8 cellular contexts compared by ENCODE assay signal in genomic region chr1:29237906-29238600, GRCh38. TPM values are rescaled to one million over a fixed set of nuclear protein-coding genes. Genes with fewer than 3 reads are reported as not detected.
A peak's percentile ranks its signal among the peaks of the same experiment; 100 is the strongest.
DNase-seq lines count a peak whose midpoint lies in the region; ATAC-seq lines count a peak whose summit lies in the region.

No MANE protein-coding gene starts in this region.

- DNase-seq in stimulated activated CD4-positive, alpha-beta T cell treated with anti-CD3 and anti-CD28 coated beads, Interleukin-15, amount 100 ng/mL, for 24 hours, result peak; percentile 19
- no peak for DNase-seq in stimulated activated CD4-positive, alpha-beta T cell treated with anti-CD3 and anti-CD28 coated beads, Interleukin-4, amount 100 ng/mL, for 1 hour
- peak; percentile 31 for DNase-seq in activated naive CD4-positive, alpha-beta T cell treated with anti-CD3 and anti-CD28 coated beads, Interleukin-2, amount 50 U/mL, for 16 hours
- DNase-seq in left ventricle myocardium superior (peak; percentile 77), retina (peak; percentile 86)

- intact Hi-C loops in left ventricle myocardium superior (cut with micrococcal nuclease), result no loop called here

- ATAC-seq in left ventricle myocardium superior (peak; percentile 54), GM18861 (IDR thresholded peaks at IDR 0.05; ENCODE audit: unreplicated experiment) (no peak), GM21619 (IDR thresholded peaks at IDR 0.05; ENCODE audit: unreplicated experiment) (no peak), HG03460 (IDR thresholded peaks at IDR 0.05; ENCODE audit: unreplicated experiment) (no peak)

RNA-seq across cellular contexts. Expression of gene PTPRU, which starts 1.7 kb away (rescaled TPM):
- 19.2 TPM for total RNA-seq in left ventricle myocardium superior

RNA-seq across cellular contexts. Expression of gene MECR, which starts 7.3 kb away (rescaled TPM):
- total RNA-seq in left ventricle myocardium superior, result 33.1 TPM

RNA-seq across cellular contexts. Expression of gene SRSF4, which starts 56.4 kb away (rescaled TPM):
- total RNA-seq in left ventricle myocardium superior, result 53.8 TPM
